8 cellular contexts compared by ENCODE assay signal in genomic region chr17:37744961-37745800, GRCh38. TPM values are rescaled to one million over a fixed set of nuclear protein-coding genes. Genes with fewer than 3 reads are reported as not detected.
DNase-seq lines count a peak whose midpoint lies in the region; ATAC-seq and TF ChIP-seq lines count a peak whose summit lies in the region.

Gene HNF1B (minus strand): TSS chr17:37745059. CDS start chr17:37744884, 175 bp downstream.

- POLR2A ChIA-PET in activated naive CD8-positive, alpha-beta T cell treated with anti-CD3 and anti-CD28 coated beads, Interleukin-2, amount 10 ng/mL, durations not matched to agents 7 days and 5 days (lab: Charles Lee), result no interaction called here

- H3K27me3 Mint-ChIP-seq in activated naive CD8-positive, alpha-beta T cell treated with anti-CD3 and anti-CD28 coated beads, Interleukin-2, amount 10 ng/mL, durations not matched to agents 7 days and 5 days, result peaks cover 80% of the 10 kb centered on the region
- H3K27me3 Mint-ChIP-seq in nephron (ENCODE audit: low read depth), result peaks cover 95% of the 10 kb centered on the region

- no peaks in the 10 kb centered on the region for H3K36me3 Mint-ChIP-seq in activated naive CD8-positive, alpha-beta T cell treated with anti-CD3 and anti-CD28 coated beads, Interleukin-2, amount 10 ng/mL, durations not matched to agents 7 days and 5 days
- H3K36me3 Mint-ChIP-seq in nephron (ENCODE audit: low read depth), result peaks cover 4% of the 10 kb centered on the region

- ATAC-seq in HG02763 (IDR thresholded peaks at IDR 0.05; ENCODE audit: unreplicated experiment) (peak; percentile 46), HG02973 (IDR thresholded peaks at IDR 0.05; ENCODE audit: unreplicated experiment) (no peak), GM21381 (IDR thresholded peaks at IDR 0.05; ENCODE audit: unreplicated experiment) (no peak)
- no peak for ATAC-seq in activated naive CD8-positive, alpha-beta T cell treated with anti-CD3 and anti-CD28 coated beads, Interleukin-2, amount 10 ng/mL, durations not matched to agents 7 days and 5 days (ENCODE audit: low read depth)

- peak within 1 kb of the TSS; percentile 50 for H3K4me3 Mint-ChIP-seq in activated naive CD8-positive, alpha-beta T cell treated with anti-CD3 and anti-CD28 coated beads, Interleukin-2, amount 10 ng/mL, durations not matched to agents 7 days and 5 days
- H3K4me3 Mint-ChIP-seq in nephron, result peak within 1 kb of the TSS; percentile 85 to 97 (median 92)

- H3K9me3 Mint-ChIP-seq in activated naive CD8-positive, alpha-beta T cell treated with anti-CD3 and anti-CD28 coated beads, Interleukin-2, amount 10 ng/mL, durations not matched to agents 7 days and 5 days, result no peaks in the 10 kb centered on the region
- H3K9me3 Mint-ChIP-seq in nephron, result no peaks in the 10 kb centered on the region

- no peak for DNase-seq in activated naive CD8-positive, alpha-beta T cell treated with anti-CD3 and anti-CD28 coated beads, Interleukin-2, amount 10 ng/mL, durations not matched to agents 7 days and 5 days
- no peak for DNase-seq in DMS153 (lab: John Stamatoyannopoulos, UW)
- no peak for DNase-seq in NCI-H187 (lab: John Stamatoyannopoulos, UW)

- H3K4me1 Mint-ChIP-seq in activated naive CD8-positive, alpha-beta T cell treated with anti-CD3 and anti-CD28 coated beads, Interleukin-2, amount 10 ng/mL, durations not matched to agents 7 days and 5 days, result peaks cover 9% of the 10 kb centered on the region
- H3K4me1 Mint-ChIP-seq in nephron, result peaks cover 10% of the 10 kb centered on the region

- peak; percentile 93 for TF ChIP-seq POLR2A in GM18526 (IDR thresholded peaks at IDR 0.05; ENCODE audit: extremely low read depth, insufficient read length)

- no peak within 1 kb of the TSS for H3K27ac Mint-ChIP-seq in activated naive CD8-positive, alpha-beta T cell treated with anti-CD3 and anti-CD28 coated beads, Interleukin-2, amount 10 ng/mL, durations not matched to agents 7 days and 5 days
- H3K27ac Mint-ChIP-seq in nephron, result peak within 1 kb of the TSS; percentile 90 to 97 (median 94)

- no peak for TF ChIP-seq CTCF in nephron (IDR thresholded peaks at IDR 0.05; ENCODE audit: unreplicated experiment in 3 of 3)

RNA-seq across cellular contexts. Expression of gene HNF1B, which starts in this region (rescaled TPM):
- under 1 TPM in 1 of 2 experiments, not detected in 1; 0.30 TPM for total RNA-seq in activated naive CD8-positive, alpha-beta T cell treated with anti-CD3 and anti-CD28 coated beads, Interleukin-2, amount 10 ng/mL, durations not matched to agents 7 days and 5 days
